In the genomic region with DNA sequence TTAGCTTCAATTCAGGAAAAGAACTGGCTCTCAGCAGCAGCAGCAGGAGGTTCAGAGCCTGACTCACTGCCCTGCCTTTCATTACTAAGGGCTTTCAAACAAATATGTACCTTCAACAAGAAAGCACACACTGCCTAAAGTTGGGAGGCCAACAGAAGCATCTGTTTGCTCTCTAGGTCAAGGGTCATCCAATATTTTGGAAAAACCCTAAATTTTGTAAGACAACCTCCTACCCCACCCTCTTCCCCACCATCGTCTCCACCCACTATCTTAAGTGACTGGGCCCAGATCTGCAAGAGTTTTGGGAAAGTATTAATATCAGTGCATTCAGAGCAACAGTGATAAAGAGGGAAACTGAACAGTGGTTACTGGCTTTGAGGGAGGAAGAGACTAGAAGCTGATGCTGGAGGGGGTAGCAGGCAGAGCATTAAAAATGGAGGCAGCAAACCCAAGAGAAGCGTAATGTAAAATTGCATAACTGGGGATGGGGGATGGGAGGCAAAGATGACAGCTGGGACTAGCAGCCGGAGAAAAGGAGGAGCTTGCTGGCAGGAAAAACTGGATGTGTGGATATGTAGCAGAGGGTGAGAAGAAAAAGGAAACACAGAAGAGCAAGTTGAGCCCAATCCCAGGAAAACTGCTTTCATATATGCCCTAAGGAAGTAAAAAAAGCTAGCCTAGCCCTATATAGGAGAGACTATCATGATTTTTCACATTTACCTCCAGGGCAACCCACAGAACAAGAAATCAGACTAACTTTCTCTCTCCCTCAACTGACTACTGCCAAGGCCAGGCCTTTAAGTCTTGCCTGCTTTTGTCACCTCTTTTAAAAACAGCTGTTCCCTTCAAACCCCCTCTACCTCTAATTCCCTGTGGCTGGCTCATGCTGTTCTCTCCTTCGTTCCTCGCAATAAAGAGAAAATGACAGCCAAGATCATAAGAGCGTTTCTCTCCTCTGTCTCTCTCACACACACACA, we compare ENCODE assay signal across 8 cellular contexts. TPM values are rescaled to one million over a fixed set of nuclear protein-coding genes. Genes with fewer than 3 reads are reported as not detected.
DNase-seq lines count a peak whose midpoint lies in the region; ATAC-seq, FAIRE-seq and TF ChIP-seq lines count a peak whose summit lies in the region.

No MANE protein-coding gene starts in this region.

- no peaks in the 10 kb centered on the region for H3K9me3 Mint-ChIP-seq in activated naive CD8-positive, alpha-beta T cell treated with anti-CD3 and anti-CD28 coated beads, Interleukin-2, amount 50 U/mL, for 24 hours

- TF ChIP-seq CTCF in fibroblast of the aortic adventitia (IDR thresholded peaks at IDR 0.05; ENCODE audit: insufficient read depth, low read length) (no peak), prostate gland (IDR thresholded peaks at IDR 0.05) (no peak)

- intact Hi-C loops in prostate gland (cut with DNase I): loop anchor here (2.0 kb wide), 1 partner anchor 33 kb away; no protein-coding TSS in a partner anchor

- no peak overlapping the region for H3K27ac Mint-ChIP-seq in activated naive CD8-positive, alpha-beta T cell treated with anti-CD3 and anti-CD28 coated beads, Interleukin-2, amount 50 U/mL, for 24 hours

- no peak for FAIRE-seq in HTR-8/SVneo (lab: Jason Lieb, UNC)

- peak overlapping the region; percentile 54 to 57 for H3K27ac ChIP-seq in prostate gland

- in situ Hi-C loops in G401 (cut with HindIII; ENCODE audit: low sequenced_read_pairs): no loop called here

- WGBS in prostate gland: 20% methylated on average over 6 of the region's 6 CpGs

- no peak for ATAC-seq in GM21717 (IDR thresholded peaks at IDR 0.05; ENCODE audit: unreplicated experiment)
- no peak for ATAC-seq in activated naive CD8-positive, alpha-beta T cell treated with anti-CD3 and anti-CD28 coated beads, Interleukin-2, amount 50 U/mL, for 24 hours

- H3K4me1 Mint-ChIP-seq in activated naive CD8-positive, alpha-beta T cell treated with anti-CD3 and anti-CD28 coated beads, Interleukin-2, amount 50 U/mL, for 24 hours: peaks cover 23% of the 10 kb centered on the region

- peaks cover 4% of the 10 kb centered on the region for H3K36me3 Mint-ChIP-seq in activated naive CD8-positive, alpha-beta T cell treated with anti-CD3 and anti-CD28 coated beads, Interleukin-2, amount 50 U/mL, for 24 hours (ENCODE audit: low read depth)

- H3K27me3 ChIP-seq in prostate gland (replicated peaks; ENCODE audit: insufficient read depth): no peaks in the 10 kb centered on the region

- DNase-seq in G401 (ENCODE audit: low spot score) (peak; percentile 86), RPMI7951 (ENCODE audit: low read depth) (peak; percentile 53), fibroblast of the aortic adventitia (ENCODE audit: low read depth) (peak; percentile 65), prostate gland (ENCODE audit: low spot score) (peak; percentile 58), kidney glomerular epithelial cell (lab: John Stamatoyannopoulos, UW) (no peak), HTR-8/SVneo (ENCODE audit: insufficient read length, low spot score) (no peak)
- DNase-seq in activated naive CD8-positive, alpha-beta T cell treated with anti-CD3 and anti-CD28 coated beads, Interleukin-2, amount 50 U/mL, for 24 hours: no peak

- H3K9me3 ChIP-seq in prostate gland: no peaks in the 10 kb centered on the region

- no peak for TF ChIP-seq POLR2A in prostate gland (IDR thresholded peaks at IDR 0.05)

- H3K4me3 ChIP-seq in fibroblast of the aortic adventitia (ENCODE audit: low read depth, low read length) (no peak overlapping the region), prostate gland (no peak overlapping the region)

- H3K4me1 ChIP-seq in prostate gland (replicated peaks): peaks cover 12% of the 10 kb centered on the region

- no peaks in the 10 kb centered on the region for H3K27me3 Mint-ChIP-seq in activated naive CD8-positive, alpha-beta T cell treated with anti-CD3 and anti-CD28 coated beads, Interleukin-2, amount 50 U/mL, for 24 hours

- H3K36me3 ChIP-seq in prostate gland: no peaks in the 10 kb centered on the region

- H3K4me3 Mint-ChIP-seq in activated naive CD8-positive, alpha-beta T cell treated with anti-CD3 and anti-CD28 coated beads, Interleukin-2, amount 50 U/mL, for 24 hours: no peak overlapping the region

RNA-seq across cellular contexts. Expression of gene NPTN, which starts 31.5 kb away (rescaled TPM):
- total RNA-seq in G401 (2014; rRNA removed; shearing (Covaris generic)): 74.7 and 82.0 TPM in 2 replicates
- 157 and 161 TPM in 2 replicates for total RNA-seq in RPMI7951 (2014; rRNA removed; shearing (Covaris generic))
- total RNA-seq in fibroblast of the aortic adventitia (ENCODE audit: low replicate concordance) (55.4 and 72.6 TPM in 2 replicates), prostate gland (100 to 1,000 TPM; 147 to 266 TPM)

Comparison
In these comparisons a context has a peak if more than half of its experiments do, and no peak if none do; other contexts are left out.
1. DNase-seq: peak in G401 (single experiment), RPMI7951 (single experiment), fibroblast of the aortic adventitia (single experiment) and prostate gland (single experiment); none in kidney glomerular epithelial cell (single experiment), HTR-8/SVneo (single experiment) and activated naive CD8-positive, alpha-beta T cell treated with anti-CD3 and anti-CD28 coated beads, Interleukin-2, amount 50 U/mL, for 24 hours (single experiment).